Comparison of ENCODE assay signal across 21 cellular contexts in genomic region chr7:1787241-1787640, GRCh38.
"Had no signal": no experiment of that assay in that cellular context is flagged by ENCODE, and none has a peak within 500 bp of the region (broad histone marks: within the 10 kb centered on the region; RNA-seq: fewer than 3 reads in every experiment).

No MANE protein-coding gene starts in this region.

- H3K4me1 ChIP-seq: colonic mucosa, heart left ventricle, thyroid gland, uterus had no signal

- H3K27ac ChIP-seq: brain microvascular endothelial cell, colonic mucosa, heart left ventricle, thyroid gland, uterus had no signal

- H3K9me3 ChIP-seq: colonic mucosa, thyroid gland had no signal

- H3K4me1 Mint-ChIP-seq: activated CD4-positive, alpha-beta memory T cell treated with anti-CD3 and anti-CD28 coated beads, Interleukin-2, amount 10 ng/mL, durations not matched to agents 7 days and 5 days; activated CD4-positive, alpha-beta T cell treated with anti-CD3 and anti-CD28 coated beads for 36 hours; central memory CD8-positive, alpha-beta T cell; memory B cell had no signal

- H3K36me3 ChIP-seq: brain microvascular endothelial cell, colonic mucosa, heart left ventricle, thyroid gland, uterus had no signal

- ATAC-seq: activated CD4-positive, alpha-beta T cell treated with anti-CD3 and anti-CD28 coated beads for 36 hours; heart left ventricle; left ventricle myocardium superior; naive thymus-derived CD8-positive, alpha-beta T cell had no signal

- H3K27ac Mint-ChIP-seq: activated CD4-positive, alpha-beta memory T cell treated with anti-CD3 and anti-CD28 coated beads, Interleukin-2, amount 10 ng/mL, durations not matched to agents 7 days and 5 days; activated CD4-positive, alpha-beta T cell treated with anti-CD3 and anti-CD28 coated beads for 36 hours; memory B cell; naive thymus-derived CD8-positive, alpha-beta T cell had no signal

- H3K4me3 ChIP-seq: colonic mucosa, heart left ventricle, thyroid gland, uterus had no signal

- DNase-seq: activated CD4-positive, alpha-beta memory T cell treated with anti-CD3 and anti-CD28 coated beads, Interleukin-2, amount 10 ng/mL, durations not matched to agents 7 days and 5 days; activated CD4-positive, alpha-beta T cell treated with anti-CD3 and anti-CD28 coated beads for 36 hours; activated effector memory CD4-positive, alpha-beta T cell treated with anti-CD3 and anti-CD28 coated beads, Interleukin-2, amount 50 U/mL, for 16 hours; activated naive CD4-positive, alpha-beta T cell treated with anti-CD3 and anti-CD28 coated beads, Interleukin-2, amount 50 U/mL, for 16 hours; activated T-cell treated with anti-CD3 and anti-CD28 coated beads, Interleukin-2, amount 50 U/mL, for 48 hours; brain microvascular endothelial cell; colonic mucosa; erythroblast; heart left ventricle; kidney glomerular epithelial cell; left ventricle myocardium superior; naive thymus-derived CD8-positive, alpha-beta T cell; stimulated activated CD4-positive, alpha-beta T cell treated with anti-CD3 and anti-CD28 coated beads, Interleukin-1b, Interleukin-23, amount 100 ng/mL, for 48 hours; stimulated activated CD8-positive, alpha-beta memory T cell treated with anti-CD3 and anti-CD28 coated beads, Interleukin-4, amount 100 ng/mL, for 48 hours; stimulated activated naive CD4-positive, alpha-beta T cell; SW 1271; T-helper 2 cell; thyroid gland; uterus had no signal

- H3K27me3 ChIP-seq: brain microvascular endothelial cell, colonic mucosa, thyroid gland, uterus had no signal

- H3K4me3 Mint-ChIP-seq: activated CD4-positive, alpha-beta memory T cell treated with anti-CD3 and anti-CD28 coated beads, Interleukin-2, amount 10 ng/mL, durations not matched to agents 7 days and 5 days; activated CD4-positive, alpha-beta T cell treated with anti-CD3 and anti-CD28 coated beads for 36 hours; central memory CD8-positive, alpha-beta T cell; memory B cell; naive thymus-derived CD8-positive, alpha-beta T cell had no signal
